25 cellular contexts compared by ENCODE assay signal in the genomic region with DNA sequence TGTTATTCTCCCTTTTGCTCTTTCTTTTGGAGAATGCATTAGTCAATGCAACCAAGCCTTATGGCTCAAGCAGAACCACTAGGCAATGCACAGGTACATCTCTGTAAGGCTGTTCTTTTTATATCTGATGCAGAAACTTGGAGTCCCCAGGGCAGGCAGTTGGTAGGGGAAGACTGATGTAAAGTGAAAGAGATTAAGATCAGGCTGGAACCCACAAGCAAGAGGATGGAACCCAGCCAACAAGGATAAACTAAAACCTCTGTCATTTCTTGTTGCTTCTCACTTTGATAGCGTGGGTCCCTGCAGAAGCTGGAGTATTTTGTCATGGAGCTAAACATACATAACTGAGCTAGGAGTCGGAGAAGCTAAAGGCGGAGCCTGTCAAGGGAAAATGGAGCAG.
"Had no signal": no experiment of that assay in that cellular context is flagged by ENCODE, and none has a peak within 500 bp of the region (broad histone marks: within the 10 kb centered on the region; RNA-seq: fewer than 3 reads in every experiment).

No MANE protein-coding gene starts in this region.

- DNase-seq: colonic mucosa; cortex of kidney; dermis blood vessel endothelial cell; dorsolateral prefrontal cortex; effector CD4-positive, alpha-beta T cell; effector CD8-positive, alpha-beta T cell; effector memory CD4-positive, alpha-beta T cell; effector memory CD8-positive, alpha-beta T cell; endodermal cell; erythroblast; esophagus squamous epithelium; foreskin fibroblast; foreskin keratinocyte; foreskin melanocyte; glutamatergic neuron; head of caudate nucleus; heart left ventricle; heart right ventricle had no signal

- H3K9me3 ChIP-seq: colonic mucosa, esophagus squamous epithelium, heart left ventricle had no signal

- H3K27me3 ChIP-seq: colonic mucosa, dorsolateral prefrontal cortex, esophagus squamous epithelium, foreskin keratinocyte, gastroesophageal sphincter, heart left ventricle, heart right ventricle had no signal

- H3K4me3 ChIP-seq: colonic mucosa, coronary artery, dorsolateral prefrontal cortex, esophagus squamous epithelium, gastroesophageal sphincter, heart left ventricle, heart right ventricle had no signal

- ATAC-seq: effector memory CD8-positive, alpha-beta T cell; esophagus mucosa; foreskin keratinocyte; gastroesophageal sphincter; heart left ventricle; heart right ventricle had no signal

- H3K36me3 ChIP-seq: colonic mucosa, esophagus squamous epithelium, gastroesophageal sphincter, heart left ventricle, heart right ventricle had no signal

- FAIRE-seq: colon, endometrium, endothelial cell of umbilical vein, frontal cortex had no signal

- H3K27ac ChIP-seq: colonic mucosa, coronary artery, dorsolateral prefrontal cortex, esophagus squamous epithelium, foreskin keratinocyte, gastroesophageal sphincter, heart left ventricle, heart right ventricle had no signal

- H3K4me1 ChIP-seq: colonic mucosa, esophagus squamous epithelium, foreskin keratinocyte, gastroesophageal sphincter, heart left ventricle, heart right ventricle had no signal
